ENCODE assay signal across 20 cellular contexts in genomic region chr13:44865722-44866484, GRCh38.
"Had no signal": no experiment of that assay in that cellular context is flagged by ENCODE, and none has a peak within 500 bp of the region (broad histone marks: within the 10 kb centered on the region; RNA-seq: fewer than 3 reads in every experiment).

No MANE protein-coding gene starts in this region.

- H3K27me3 ChIP-seq: colonic mucosa, foreskin keratinocyte, ovary, right lobe of liver, suprapubic skin, thyroid gland, upper lobe of left lung, vagina had no signal

- H3K4me3 ChIP-seq: colonic mucosa, left ventricle myocardium inferior, lower lobe of right lung, ovary, right lobe of liver, suprapubic skin, thyroid gland, upper lobe of left lung, vagina had no signal

- H3K36me3 ChIP-seq: colonic mucosa, left ventricle myocardium inferior, lower lobe of right lung, ovary, right lobe of liver, suprapubic skin, thyroid gland, upper lobe of left lung, vagina had no signal

- FAIRE-seq: endothelial cell of umbilical vein, keratinocyte had no signal

- H3K9me3 ChIP-seq: colonic mucosa, lower lobe of right lung, ovary, right lobe of liver, suprapubic skin, thyroid gland, upper lobe of left lung, vagina had no signal

- H3K4me1 ChIP-seq: colonic mucosa, foreskin keratinocyte, lower lobe of right lung, right lobe of liver, suprapubic skin, vagina had no signal

- DNase-seq: colonic mucosa; effector CD4-positive, alpha-beta T cell; endodermal cell; erythroblast; foreskin keratinocyte; hippocampal formation; left ventricle myocardium inferior; lower lobe of right lung; naive thymus-derived CD4-positive, alpha-beta T cell; right lobe of liver; stimulated activated CD4-positive, alpha-beta T cell treated with anti-CD3 and anti-CD28 coated beads, Interleukin-4, amount 100 ng/mL, for 1 hour; stimulated activated CD8-positive, alpha-beta memory T cell treated with anti-CD3 and anti-CD28 coated beads, Interleukin-4, amount 100 ng/mL, for 48 hours; stimulated activated naive CD8-positive, alpha-beta T cell treated with anti-CD3 and anti-CD28 coated beads, Interleukin-15, Interleukin-2, amounts not matched to agents 100 U/mL and 50 U/mL, for 24 hours; thyroid gland; upper lobe of left lung had no signal

- H3K27ac ChIP-seq: colonic mucosa, foreskin keratinocyte, left ventricle myocardium inferior, lower lobe of right lung, ovary, right lobe of liver, suprapubic skin, thyroid gland, upper lobe of left lung, vagina had no signal
